Comparison of ENCODE assay signal across 23 cellular contexts in genomic region chr7:155188357-155188756, GRCh38.
DNase-seq lines count a peak whose midpoint lies in the region; ATAC-seq, FAIRE-seq and TF ChIP-seq lines count a peak whose summit lies in the region.
"Had no signal": no experiment of that assay in that cellular context is flagged by ENCODE, and none has a peak within 500 bp of the region (broad histone marks: within the 10 kb centered on the region; RNA-seq: fewer than 3 reads in every experiment).

No MANE protein-coding gene starts in this region.

- ATAC-seq in activated CD8-positive, alpha-beta T cell treated with anti-CD3 and anti-CD28 coated beads for 36 hours, result peak; percentile 52
- ATAC-seq in activated CD8-positive, alpha-beta T cell treated with anti-CD3 and anti-CD28 coated beads, Interleukin-2, amount 10 ng/mL, durations not matched to agents 7 days and 5 days, result no peak
- peak; percentile 38 for ATAC-seq in GM18909 (IDR thresholded peaks at IDR 0.05; ENCODE audit: poor library complexity, unreplicated experiment)
- ATAC-seq: left cardiac atrium, Panc1 had no signal

- H3K9me3 ChIP-seq in osteoblast (ENCODE audit: low read depth, low read length) (peaks cover 5% of the 10 kb centered on the region), BE2C (peaks cover 10% of the 10 kb centered on the region)

- H4K20me1 ChIP-seq in osteoblast (ENCODE audit: insufficient read depth, low read length), result no peaks in the 10 kb centered on the region

- intact Hi-C loops in activated CD8-positive, alpha-beta T cell treated with anti-CD3 and anti-CD28 coated beads for 36 hours (cut with micrococcal nuclease), result no loop called here

- H3K27me3 ChIP-seq in osteoblast (ENCODE audit: insufficient read depth, low read length) (no peaks in the 10 kb centered on the region), BE2C (no peaks in the 10 kb centered on the region)

- H3K4me3 ChIP-seq in osteoblast (ENCODE audit: insufficient read depth, low read length) (no peak overlapping the region), BE2C (ENCODE audit: low read depth, low read length) (no peak overlapping the region)
- H3K4me3 ChIP-seq: esophagus muscularis mucosa, GM23248, prostate gland, SK-N-MC had no signal

- H3K4me2 ChIP-seq in osteoblast (ENCODE audit: insufficient read depth, low read length), result no peak overlapping the region

- H3K9me3 Mint-ChIP-seq in activated CD8-positive, alpha-beta T cell treated with anti-CD3 and anti-CD28 coated beads for 36 hours, result peaks cover 21% of the 10 kb centered on the region
- peaks cover 19% of the 10 kb centered on the region for H3K9me3 Mint-ChIP-seq in activated CD8-positive, alpha-beta T cell treated with anti-CD3 and anti-CD28 coated beads, Interleukin-2, amount 10 ng/mL, durations not matched to agents 7 days and 5 days (ENCODE audit: insufficient read depth)

- CTCF ChIA-PET in activated CD8-positive, alpha-beta T cell treated with anti-CD3 and anti-CD28 coated beads for 36 hours (lab: Charles Lee), result interaction anchor here (1.2 to 2.9 kb wide), 2 partner anchors 157 to 261 kb away, joined by 3 to 19 read pairs; no protein-coding TSS in a partner anchor
- CTCF ChIA-PET in activated CD8-positive, alpha-beta T cell treated with anti-CD3 and anti-CD28 coated beads, Interleukin-2, amount 10 ng/mL, durations not matched to agents 7 days and 5 days (lab: Charles Lee), result interaction anchor here (3.1 to 3.9 kb wide), 2 partner anchors 17 to 261 kb away, joined by 11 to 13 read pairs; no protein-coding TSS in a partner anchor

- H3K79me2 ChIP-seq in osteoblast (ENCODE audit: insufficient read depth, low read length), result no peaks in the 10 kb centered on the region

- no peak for FAIRE-seq in RCC 7860 (lab: Jason Lieb, UNC)
- FAIRE-seq: HTR-8/SVneo, small intestine had no signal

- H3K4me1 ChIP-seq in osteoblast (ENCODE audit: insufficient read depth, low read length) (no peaks in the 10 kb centered on the region), BE2C (no peaks in the 10 kb centered on the region)
- H3K4me1 ChIP-seq: prostate gland had no signal

- peaks cover 20% of the 10 kb centered on the region for H3K4me1 Mint-ChIP-seq in activated CD8-positive, alpha-beta T cell treated with anti-CD3 and anti-CD28 coated beads for 36 hours (ENCODE audit: low read depth)
- H3K4me1 Mint-ChIP-seq in activated CD8-positive, alpha-beta T cell treated with anti-CD3 and anti-CD28 coated beads, Interleukin-2, amount 10 ng/mL, durations not matched to agents 7 days and 5 days (ENCODE audit: low read depth), result peaks cover 21% of the 10 kb centered on the region

- no peaks in the 10 kb centered on the region for H3K36me3 ChIP-seq in osteoblast (ENCODE audit: insufficient read depth, low read length)
- H3K36me3 ChIP-seq in BE2C, result no peaks in the 10 kb centered on the region
- H3K36me3 ChIP-seq: esophagus muscularis mucosa, prostate gland had no signal

- TF ChIP-seq CTCF in activated CD8-positive, alpha-beta T cell treated with anti-CD3 and anti-CD28 coated beads for 36 hours (IDR thresholded peaks at IDR 0.05), result no peak
- TF ChIP-seq CTCF in osteoblast (IDR thresholded peaks at IDR 0.05; ENCODE audit: extremely low read depth, low read depth, low read length) (no peak), BE2C (IDR thresholded peaks at IDR 0.05; ENCODE audit: low read depth, low read length) (no peak)

- H3K27ac ChIP-seq in osteoblast (ENCODE audit: low read depth, low read length), result no peak overlapping the region
- H3K27ac ChIP-seq: esophagus muscularis mucosa, GM23248, prostate gland, SK-N-MC had no signal

- no peak overlapping the region for H2AFZ ChIP-seq in osteoblast (ENCODE audit: low read length)
- H2AFZ ChIP-seq: GM23248 had no signal

- peaks cover 7% of the 10 kb centered on the region for H3K36me3 Mint-ChIP-seq in activated CD8-positive, alpha-beta T cell treated with anti-CD3 and anti-CD28 coated beads for 36 hours (ENCODE audit: low read depth)
- H3K36me3 Mint-ChIP-seq in activated CD8-positive, alpha-beta T cell treated with anti-CD3 and anti-CD28 coated beads, Interleukin-2, amount 10 ng/mL, durations not matched to agents 7 days and 5 days (ENCODE audit: low read depth), result peaks cover 5% of the 10 kb centered on the region

- peaks cover 19% of the 10 kb centered on the region for H3K27me3 Mint-ChIP-seq in activated CD8-positive, alpha-beta T cell treated with anti-CD3 and anti-CD28 coated beads for 36 hours
- H3K27me3 Mint-ChIP-seq in activated CD8-positive, alpha-beta T cell treated with anti-CD3 and anti-CD28 coated beads, Interleukin-2, amount 10 ng/mL, durations not matched to agents 7 days and 5 days (ENCODE audit: low read depth), result no peaks in the 10 kb centered on the region

- H3K27ac Mint-ChIP-seq in activated CD8-positive, alpha-beta T cell treated with anti-CD3 and anti-CD28 coated beads for 36 hours, result no peak overlapping the region
- H3K27ac Mint-ChIP-seq in activated CD8-positive, alpha-beta T cell treated with anti-CD3 and anti-CD28 coated beads, Interleukin-2, amount 10 ng/mL, durations not matched to agents 7 days and 5 days, result no peak overlapping the region
- H3K27ac Mint-ChIP-seq: nephron progenitor cell had no signal

- no peak for DNase-seq in activated CD8-positive, alpha-beta T cell treated with anti-CD3 and anti-CD28 coated beads for 36 hours
- DNase-seq in activated CD8-positive, alpha-beta T cell treated with anti-CD3 and anti-CD28 coated beads, Interleukin-2, amount 10 ng/mL, durations not matched to agents 7 days and 5 days, result no peak
- peak; percentile 47 for DNase-seq in RCC 7860 (ENCODE audit: low spot score)
- peak; percentile 88 for DNase-seq in osteoblast (ENCODE audit: insufficient read length, low spot score, missing footprints)
- no peak for DNase-seq in NCI-H2171 treated with DMSO at 0.1 percent for 48 hours (lab: John Stamatoyannopoulos, UW)
- DNase-seq in OCI-M1 (lab: John Stamatoyannopoulos, UW), result no peak
- DNase-seq in BE2C, result no peak
- DNase-seq: activated naive CD4-positive, alpha-beta T cell treated with Interleukin-2 at 50 U/mL for 16 hours; DMS53; effector CD8-positive, alpha-beta T cell; left cardiac atrium; NCI-H1436 treated with DMSO at 0.1 percent for 48 hours; NCI-H774; nephron progenitor cell; small intestine; stimulated activated CD4-positive, alpha-beta T cell treated with anti-CD3 and anti-CD28 coated beads, Interleukin-4, amount 100 ng/mL, for 1 hour had no signal

- POLR2A ChIA-PET in activated CD8-positive, alpha-beta T cell treated with anti-CD3 and anti-CD28 coated beads for 36 hours (lab: Charles Lee), result no interaction called here
- POLR2A ChIA-PET in activated CD8-positive, alpha-beta T cell treated with anti-CD3 and anti-CD28 coated beads, Interleukin-2, amount 10 ng/mL, durations not matched to agents 7 days and 5 days (lab: Charles Lee), result no interaction called here

- no peak overlapping the region for H3K4me3 Mint-ChIP-seq in activated CD8-positive, alpha-beta T cell treated with anti-CD3 and anti-CD28 coated beads for 36 hours
- H3K4me3 Mint-ChIP-seq in activated CD8-positive, alpha-beta T cell treated with anti-CD3 and anti-CD28 coated beads, Interleukin-2, amount 10 ng/mL, durations not matched to agents 7 days and 5 days, result no peak overlapping the region
- H3K4me3 Mint-ChIP-seq: nephron progenitor cell had no signal

Comparison
In these comparisons a context has a peak if more than half of its experiments do, and no peak if none do; other contexts are left out.
1. DNase-seq: peak in RCC 7860 (single experiment) and osteoblast (single experiment); none in activated CD8-positive, alpha-beta T cell treated with anti-CD3 and anti-CD28 coated beads for 36 hours (single experiment), activated CD8-positive, alpha-beta T cell treated with anti-CD3 and anti-CD28 coated beads, Interleukin-2, amount 10 ng/mL, durations not matched to agents 7 days and 5 days (single experiment), NCI-H2171 treated with DMSO at 0.1 percent for 48 hours (single experiment), OCI-M1 (single experiment) and BE2C (single experiment).